In the genomic region with DNA sequence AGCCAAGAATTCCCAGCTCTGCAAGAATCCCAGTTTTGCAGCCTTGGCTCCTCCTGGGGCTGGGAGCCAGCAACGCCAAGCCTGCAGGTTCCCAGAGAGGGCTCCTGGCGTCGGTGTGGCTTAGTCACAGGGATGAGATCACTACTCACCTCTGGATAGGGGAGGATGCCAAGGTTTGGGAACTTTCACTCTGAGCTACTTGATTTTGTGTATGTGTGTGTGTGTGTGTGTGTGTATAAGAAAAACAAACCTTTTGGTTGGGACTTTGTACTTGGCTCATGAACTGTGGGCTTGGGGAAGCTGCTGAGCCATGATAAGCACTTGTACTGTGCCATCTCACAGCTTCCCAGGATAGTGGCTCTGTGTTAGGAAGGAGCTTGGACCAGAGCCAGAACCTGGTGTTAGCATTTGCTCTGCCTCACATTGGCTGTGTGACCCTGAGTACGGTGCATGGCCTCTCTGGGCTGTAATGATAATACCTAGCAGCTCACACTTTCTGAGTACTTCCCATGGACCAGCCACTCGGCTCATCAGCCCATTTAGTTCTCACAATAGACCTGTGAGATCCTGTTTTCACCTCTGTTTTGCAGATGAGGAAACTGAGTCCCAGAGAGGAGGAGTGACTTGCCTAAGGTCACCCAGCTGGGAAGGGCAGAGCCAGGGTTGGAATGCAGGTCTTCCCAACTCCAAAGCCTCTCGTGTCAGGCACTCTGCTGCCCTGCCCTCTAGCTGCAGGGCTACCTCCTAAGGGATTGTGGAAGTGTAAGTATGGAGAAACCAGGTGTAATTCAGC, we compare ENCODE assay signal across 12 cellular contexts. TPM values are rescaled to one million over a fixed set of nuclear protein-coding genes. Genes with fewer than 3 reads are reported as not detected.
DNase-seq lines count a peak whose midpoint lies in the region; ATAC-seq and TF ChIP-seq lines count a peak whose summit lies in the region.
"Had no signal": no experiment of that assay in that cellular context is flagged by ENCODE, and none has a peak within 500 bp of the region (broad histone marks: within the 10 kb centered on the region; RNA-seq: fewer than 3 reads in every experiment).

No MANE protein-coding gene starts in this region.

- H3K9me3 ChIP-seq in BLaER1: no peaks in the 10 kb centered on the region
- no peaks in the 10 kb centered on the region for H3K9me3 ChIP-seq in ovary

- no peak for TF ChIP-seq CTCF in fibroblast of the aortic adventitia (IDR thresholded peaks at IDR 0.05; ENCODE audit: insufficient read depth, low read length)
- no peak for TF ChIP-seq CTCF in ovary (IDR thresholded peaks at IDR 0.05)

- intact Hi-C loops in ovary (cut with DNase I): loop anchor here in 1 of 4 donors (10.0 kb wide), 1 partner anchor 55 kb away; no protein-coding TSS in a partner anchor

- 51 to 59% (median 58%) methylated on average over 6 of the region's 6 CpGs for whole genome bisulfite sequencing in ovary, 3 donors

- CTCF ChIA-PET in activated naive CD4-positive, alpha-beta T cell treated with anti-CD3 and anti-CD28 coated beads, Interleukin-2, amount 10 ng/mL, durations not matched to agents 7 days and 5 days (lab: Charles Lee): interaction anchor here (1.3 to 1.5 kb wide), 2 partner anchors 64 to 112 kb away, joined by 3 to 5 read pairs; no protein-coding TSS in a partner anchor

- no peak overlapping the region for H3K4me3 ChIP-seq in BLaER1
- no peak overlapping the region for H3K4me3 ChIP-seq in fibroblast of the aortic adventitia (ENCODE audit: low read depth, low read length)
- no peak overlapping the region for H3K4me3 ChIP-seq in ovary
- H3K4me3 ChIP-seq: skin epidermis had no signal

- no peak for TF ChIP-seq POLR2A in ovary (IDR thresholded peaks at IDR 0.05)

- no peak for TF ChIP-seq EP300 in ovary (IDR thresholded peaks at IDR 0.05)

- no peak overlapping the region for H3K9ac ChIP-seq in BLaER1

- no peaks in the 10 kb centered on the region for H4K20me1 ChIP-seq in BLaER1

- no peak for ATAC-seq in HG03442 (IDR thresholded peaks at IDR 0.05; ENCODE audit: unreplicated experiment)
- ATAC-seq in GM21526 (IDR thresholded peaks at IDR 0.05; ENCODE audit: low FRiP score, unreplicated experiment): no peak

- H3K36me3 ChIP-seq in BLaER1 (no peaks in the 10 kb centered on the region), ovary (no peaks in the 10 kb centered on the region)

- peaks cover 12% of the 10 kb centered on the region for H3K4me1 Mint-ChIP-seq in activated naive CD4-positive, alpha-beta T cell treated with anti-CD3 and anti-CD28 coated beads, Interleukin-2, amount 10 ng/mL, durations not matched to agents 7 days and 5 days

- H3K9me3 Mint-ChIP-seq in activated naive CD4-positive, alpha-beta T cell treated with anti-CD3 and anti-CD28 coated beads, Interleukin-2, amount 10 ng/mL, durations not matched to agents 7 days and 5 days: no peaks in the 10 kb centered on the region

- H3K4me2 ChIP-seq in BLaER1: peak overlapping the region; percentile 92

- H3K36me3 Mint-ChIP-seq in activated naive CD4-positive, alpha-beta T cell treated with anti-CD3 and anti-CD28 coated beads, Interleukin-2, amount 10 ng/mL, durations not matched to agents 7 days and 5 days: no peaks in the 10 kb centered on the region
- H3K36me3 Mint-ChIP-seq: activated naive CD8-positive, alpha-beta T cell had no signal

- no peak overlapping the region for H3K4me3 Mint-ChIP-seq in activated naive CD4-positive, alpha-beta T cell treated with anti-CD3 and anti-CD28 coated beads, Interleukin-2, amount 10 ng/mL, durations not matched to agents 7 days and 5 days
- H3K4me3 Mint-ChIP-seq: activated naive CD8-positive, alpha-beta T cell had no signal

- H3K4me1 ChIP-seq in BLaER1: peaks cover 100% of the 10 kb centered on the region
- peaks cover 2% of the 10 kb centered on the region for H3K4me1 ChIP-seq in ovary (ENCODE audit: insufficient read depth)

- peaks cover 65% of the 10 kb centered on the region for H3K27me3 Mint-ChIP-seq in activated naive CD4-positive, alpha-beta T cell treated with anti-CD3 and anti-CD28 coated beads, Interleukin-2, amount 10 ng/mL, durations not matched to agents 7 days and 5 days

- H3K27ac Mint-ChIP-seq in activated naive CD4-positive, alpha-beta T cell treated with anti-CD3 and anti-CD28 coated beads, Interleukin-2, amount 10 ng/mL, durations not matched to agents 7 days and 5 days: no peak overlapping the region
- H3K27ac Mint-ChIP-seq: activated naive CD8-positive, alpha-beta T cell had no signal

- H3K27me3 ChIP-seq in BLaER1: no peaks in the 10 kb centered on the region
- no peaks in the 10 kb centered on the region for H3K27me3 ChIP-seq in ovary

- DNase-seq in RKO (ENCODE audit: low spot score) (peak; percentile 35), fibroblast of the aortic adventitia (ENCODE audit: low read depth) (peak; percentile 85), ovary (peak in 4 of 5 donors; percentile 44 to 53 (median 48)), NCI-H1417 treated with DMSO at 0.1 percent for 48 hours (lab: John Stamatoyannopoulos, UW) (no peak)
- DNase-seq in activated naive CD4-positive, alpha-beta T cell treated with anti-CD3 and anti-CD28 coated beads, Interleukin-2, amount 10 ng/mL, durations not matched to agents 7 days and 5 days: no peak
- DNase-seq: DMS79 treated with DMSO at 0.1 percent for 48 hours, NCI-H2227 treated with DMSO at 0.1 percent for 48 hours had no signal

- H3K27ac ChIP-seq in BLaER1 (peak overlapping the region; percentile 89; the same call in 1 of the 2 replicates), ovary (no peak overlapping the region)

RNA-seq across cellular contexts. Expression of a gene that starts 41.4 kb away (rescaled TPM):
- total RNA-seq in fibroblast of the aortic adventitia (ENCODE audit: low replicate concordance) (11.4 and 17.4 TPM in 2 replicates), ovary (10 to 100 TPM; 24.3 to 95.0 (median 78.7) TPM)
- 10 to 100 TPM in 1 of 2 donors, 1 to 10 TPM in 1; 9.3 to 29.3 TPM for polyA plus RNA-seq in ovary

Comparison
In these comparisons a context has a peak if more than half of its experiments do, and no peak if none do; other contexts are left out.
1. DNase-seq: peak in RKO (single experiment), fibroblast of the aortic adventitia (single experiment) and ovary (4 of 5); none in activated naive CD4-positive, alpha-beta T cell treated with anti-CD3 and anti-CD28 coated beads, Interleukin-2, amount 10 ng/mL, durations not matched to agents 7 days and 5 days (single experiment) and NCI-H1417 treated with DMSO at 0.1 percent for 48 hours (single experiment).